ENCODE assay signal across 10 cellular contexts in genomic region chr9:136666364-136667216, GRCh38. TPM values are rescaled to one million over a fixed set of nuclear protein-coding genes. Genes with fewer than 3 reads are reported as not detected.
DNase-seq lines count a peak whose midpoint lies in the region; ATAC-seq and TF ChIP-seq lines count a peak whose summit lies in the region.
"Had no signal": no experiment of that assay in that cellular context is flagged by ENCODE, and none has a peak within 500 bp of the region (broad histone marks: within the 10 kb centered on the region; RNA-seq: fewer than 3 reads in every experiment).

No MANE protein-coding gene starts in this region.

- TF ChIP-seq CTCF in Calu3 (IDR thresholded peaks at IDR 0.05; ENCODE audit: unreplicated experiment) (no peak), RWPE2 (IDR thresholded peaks at IDR 0.05; ENCODE audit: poor library complexity, severe bottlenecking) (no peak), esophagus squamous epithelium (IDR thresholded peaks at IDR 0.05) (no peak), parathyroid adenoma (IDR thresholded peaks at IDR 0.05) (no peak)

- no peak overlapping the region for H3K9ac ChIP-seq in parathyroid adenoma

- no peaks in the 10 kb centered on the region for H3K9me3 ChIP-seq in RWPE2 (ENCODE audit: severe bottlenecking)
- no peaks in the 10 kb centered on the region for H3K9me3 ChIP-seq in esophagus squamous epithelium
- no peaks in the 10 kb centered on the region for H3K9me3 ChIP-seq in parathyroid adenoma (ENCODE audit: control insufficient read depth, low read length)

- peak overlapping the region; percentile 35 for H3K4me2 ChIP-seq in parathyroid adenoma (ENCODE audit: low read length)

- H3K4me1 ChIP-seq in RWPE2 (ENCODE audit: insufficient read depth, poor library complexity, severe bottlenecking) (no peaks in the 10 kb centered on the region), esophagus squamous epithelium (peaks cover 7 to 32% (median 7%) of the 10 kb centered on the region in 3 donors), parathyroid adenoma (peaks cover 2% of the 10 kb centered on the region)

- H3K27ac Mint-ChIP-seq in Calu3 (ENCODE audit: unreplicated experiment), result no peak overlapping the region

- CTCF ChIA-PET in Calu3 (lab: Charles Lee), result no interaction called here

- H3K4me3 ChIP-seq in RWPE2 (ENCODE audit: severe bottlenecking) (peak overlapping the region; percentile 57), esophagus squamous epithelium (peak overlapping the region; percentile 25 to 65 (median 48)), parathyroid adenoma (ENCODE audit: low read depth, low read length) (peak overlapping the region; percentile 27)

- H3K27ac ChIP-seq in RWPE2 (ENCODE audit: poor library complexity, severe bottlenecking) (no peak overlapping the region), esophagus squamous epithelium (peak overlapping the region in 3 of 4 donors; percentile 16 to 62 (median 58)), parathyroid adenoma (no peak overlapping the region)

- BruUV-seq in Calu3 (replicated peaks; lab: Mats Ljungman, UMichigan), result no TSS peak

- intact Hi-C loops in Calu3 (cut with micrococcal nuclease; ENCODE audit: unreplicated experiment) (no loop called here), esophagus squamous epithelium (cut with DNase I) (no loop called here)

- peaks cover 36% of the 10 kb centered on the region for H3K27me3 Mint-ChIP-seq in Calu3 (ENCODE audit: unreplicated experiment)

- H3K4me3 Mint-ChIP-seq in Calu3 (ENCODE audit: low read depth, unreplicated experiment), result peak overlapping the region; percentile 41

- no peaks in the 10 kb centered on the region for H3K9me3 Mint-ChIP-seq in Calu3 (ENCODE audit: low read depth, unreplicated experiment)

- ATAC-seq in RWPE2 (ENCODE audit: low read depth) (no peak), HG02678 (IDR thresholded peaks at IDR 0.05; ENCODE audit: unreplicated experiment) (no peak), left lobe of liver (no peak), HG03432 (IDR thresholded peaks at IDR 0.05; ENCODE audit: unreplicated experiment) (no peak)

- peaks cover 3% of the 10 kb centered on the region for H3K36me3 Mint-ChIP-seq in Calu3 (ENCODE audit: insufficient read depth, unreplicated experiment)

- H3K27me3 ChIP-seq in RWPE2 (ENCODE audit: insufficient read depth, poor library complexity, severe bottlenecking), result no peaks in the 10 kb centered on the region
- H3K27me3 ChIP-seq in esophagus squamous epithelium, result peaks cover 0 to 94% (median 5%) of the 10 kb centered on the region in 4 donors
- no peaks in the 10 kb centered on the region for H3K27me3 ChIP-seq in parathyroid adenoma (ENCODE audit: control insufficient read depth, insufficient read depth, low read length)

- H3K79me2 ChIP-seq in parathyroid adenoma, result no peaks in the 10 kb centered on the region

- H3K36me3 ChIP-seq in RWPE2 (ENCODE audit: low read depth) (no peaks in the 10 kb centered on the region), esophagus squamous epithelium (peaks cover 0 to 8% (median 0%) of the 10 kb centered on the region in 3 donors), parathyroid adenoma (ENCODE audit: control insufficient read depth, insufficient read depth, low read length) (no peaks in the 10 kb centered on the region)

- no peaks in the 10 kb centered on the region for H3K4me1 Mint-ChIP-seq in Calu3 (ENCODE audit: low read depth, unreplicated experiment)

- TF ChIP-seq POLR2A in esophagus squamous epithelium (IDR thresholded peaks at IDR 0.05), result no peak

- no peak for DNase-seq in Calu3
- no peak for DNase-seq in RWPE2 (ENCODE audit: low spot score)
- DNase-seq in esophagus squamous epithelium (lab: John Stamatoyannopoulos, UW), result no peak
- DNase-seq in left lobe of liver (ENCODE audit: low spot score), result no peak
- no peak for DNase-seq in HT-29 (ENCODE audit: low spot score)
- DNase-seq: activated CD8-positive, alpha-beta memory T cell treated with anti-CD3 and anti-CD28 coated beads, Interleukin-2, amount 50 U/mL, for 4 hours; KBM-7 had no signal

- H2AFZ ChIP-seq in parathyroid adenoma, result no peak overlapping the region

- 33 to 40% methylated on average over 10 of the region's 36 CpGs for WGBS in esophagus squamous epithelium, 2 donors

RNA-seq across cellular contexts. Expression of gene EGFL7, which starts 3.9 kb away (rescaled TPM):
- total RNA-seq in Calu3 (2022) (1.2 and 1.3 TPM in 2 replicates), esophagus squamous epithelium (10 to 100 TPM in 2 of 4 donors, 1 to 10 TPM in 2; 5.2 to 41.2 (median 21.2) TPM), left lobe of liver (42.3 TPM)
- 3.2 and 6.4 TPM in 2 replicates for total RNA-seq in HT-29 (2014; rRNA removed; shearing (Covaris generic))

RNA-seq across cellular contexts. Expression of gene AGPAT2, which starts 20.7 kb away (rescaled TPM):
- total RNA-seq in Calu3 (2022) (40.4 and 45.4 TPM in 2 replicates), esophagus squamous epithelium (10 to 100 TPM; 66.2 to 80.6 (median 75.8) TPM), left lobe of liver (213 TPM)
- total RNA-seq in HT-29 (2014; rRNA removed; shearing (Covaris generic)), result 160 and 167 TPM in 2 replicates

RNA-seq across cellular contexts. Expression of gene DIPK1B, which starts 45.8 kb away (rescaled TPM):
- 4.0 TPM in 2 replicates for total RNA-seq in Calu3 (2022)
- 1 to 10 TPM in 3 of 4 donors, under 1 TPM in 1; 0.48 to 6.3 (median 1.1) TPM for total RNA-seq in esophagus squamous epithelium
- 3.0 TPM for total RNA-seq in left lobe of liver
- not detected in 2 replicates for total RNA-seq in HT-29 (2014; rRNA removed; shearing (Covaris generic))

Comparison
In these comparisons a context has a peak if more than half of its experiments do, and no peak if none do; other contexts are left out.
1. H3K27ac ChIP-seq: peak in esophagus squamous epithelium (3 of 4); none in RWPE2 (single experiment) and parathyroid adenoma (single experiment).
2. Peak in every context shown above with its lines, with median percentiles within 50 percentile points of each other: H3K4me3 ChIP-seq.